In the genomic region with DNA sequence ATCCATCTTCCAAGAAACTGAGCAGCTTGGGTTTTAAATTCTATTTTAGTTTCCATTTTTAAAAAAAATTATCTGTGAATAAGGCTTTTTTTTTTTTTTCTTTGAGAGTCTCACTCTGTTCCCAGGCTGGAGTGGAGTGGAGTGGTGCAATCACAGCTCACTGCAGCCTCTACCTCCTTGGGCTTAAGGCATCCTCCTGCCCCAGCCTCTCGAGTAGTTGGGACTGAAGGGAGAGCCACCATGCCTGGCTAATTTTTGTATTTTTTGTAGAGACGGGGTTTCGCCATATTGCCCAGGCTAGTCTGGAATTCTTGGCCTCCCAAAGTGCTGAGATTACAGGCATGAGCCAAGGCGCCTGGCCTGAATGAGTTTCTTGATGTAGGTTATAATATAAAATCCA, we compare ENCODE assay signal across 9 cellular contexts. TPM values are rescaled to one million over a fixed set of nuclear protein-coding genes. Genes with fewer than 3 reads are reported as not detected.
DNase-seq lines count a peak whose midpoint lies in the region; ATAC-seq, FAIRE-seq and TF ChIP-seq lines count a peak whose summit lies in the region.
"Had no signal": no experiment of that assay in that cellular context is flagged by ENCODE, and none has a peak within 500 bp of the region (broad histone marks: within the 10 kb centered on the region; RNA-seq: fewer than 3 reads in every experiment).

No MANE protein-coding gene starts in this region.

- peak overlapping the region; percentile 98 for H3K9ac ChIP-seq in HCT116 (ENCODE audit: low read length)
- H3K9ac ChIP-seq in kidney (ENCODE audit: low read length in 2 of 2) = no peak overlapping the region

- RAD21 ChIA-PET in HCT116 (lab: Charles Lee; ENCODE audit: low non-redundant PET in 1 of 2, low total read pairs in 2 of 2, uncharacterized antibody in 2 of 2, unreplicated experiment in 2 of 2) = interaction anchor here in 1 of 2 experiments (0.6 kb wide), 1 partner anchor 11 kb away, joined by 3 read pairs; no protein-coding TSS in a partner anchor

- H3K4me3 ChIP-seq in AG04450 (ENCODE audit: low read depth, low read length) = peak overlapping the region; percentile 92
- peak overlapping the region; percentile 95 to 98 for H3K4me3 ChIP-seq in HCT116 (replicated peaks in 1 of 2; ENCODE audit: low read depth in 1 of 2, low read length in 2 of 2)
- H3K4me3 ChIP-seq in kidney (ENCODE audit: low read length in 2 of 2) = peak overlapping the region; percentile 95 to 99

- peak overlapping the region; percentile 99 for H3K4me3 Mint-ChIP-seq in activated T-helper 17 cell treated with anti-CD3 and anti-CD28 coated beads, Interleukin-2, amount 50 U/mL, for 72 hours

- no peak for FAIRE-seq in kidney (lab: Jason Lieb, UNC)

- peak overlapping the region; percentile 83 for H3K4me2 ChIP-seq in HCT116 (ENCODE audit: low read length)

- no peaks in the 10 kb centered on the region for H3K9me3 Mint-ChIP-seq in activated T-helper 17 cell treated with anti-CD3 and anti-CD28 coated beads, Interleukin-2, amount 50 U/mL, for 72 hours

- BruUV-seq in HCT116 (replicated peaks; lab: Mats Ljungman, UMichigan) = no TSS peak

- H3K4me1 Mint-ChIP-seq in activated T-helper 17 cell treated with anti-CD3 and anti-CD28 coated beads, Interleukin-2, amount 50 U/mL, for 72 hours = peaks cover 21% of the 10 kb centered on the region

- no peak for DNase-seq in AG04450 (ENCODE audit: low read depth, low spot score)
- DNase-seq in HCT116 (ENCODE audit: low read depth, low spot score) = no peak
- no peak for DNase-seq in kidney
- DNase-seq in substantia nigra (lab: John Stamatoyannopoulos, UW) = no peak
- DNase-seq in NCI-H1436 (lab: John Stamatoyannopoulos, UW) = no peak
- DNase-seq in GM10248 (ENCODE audit: extremely low spot score) = no peak
- DNase-seq: NK-92 treated with Interleukin-12 subunit alpha and Interleukin-12 subunit beta, amount 100 ng/mL, for 24 hours had no signal

- CTCF ChIA-PET in AG04450 (lab: Charles Lee) (interaction anchor here (0.7 to 1.1 kb wide), 2 partner anchors 31 to 72 kb away, joined by 4 read pairs; no protein-coding TSS in a partner anchor), HCT116 (lab: Charles Lee) (no interaction called here), GM10248 (lab: Yijun Ruan, JAX) (interaction anchor here (0.6 to 1.3 kb wide), 2 partner anchors 9 to 1103 kb away, joined by 3 to 4 read pairs; no protein-coding TSS in a partner anchor)

- peak overlapping the region; percentile 85 for H3K27ac Mint-ChIP-seq in activated T-helper 17 cell treated with anti-CD3 and anti-CD28 coated beads, Interleukin-2, amount 50 U/mL, for 72 hours

- peaks cover 10 to 29% of the 10 kb centered on the region in 2 experiments; a peak in 3 of 4 replicates for H3K4me1 ChIP-seq in HCT116 (ENCODE audit: control insufficient read depth in 1 of 2, insufficient read depth in 2 of 2, low read length in 2 of 2)
- peaks cover 10 to 16% of the 10 kb centered on the region in 2 donors for H3K4me1 ChIP-seq in kidney (ENCODE audit: control insufficient read depth in 1 of 2, insufficient read depth in 1 of 2, low read depth in 1 of 2, low read length in 2 of 2)

- H3K27ac ChIP-seq in AG04450 (ENCODE audit: low read depth, low read length) (no peak overlapping the region), HCT116 (ENCODE audit: low read depth, low read length) (no peak overlapping the region), kidney (ENCODE audit: low read depth in 2 of 2, low read length in 2 of 2) (no peak overlapping the region), substantia nigra (ENCODE audit: low read depth, low read length, poor library complexity, severe bottlenecking) (no peak overlapping the region)

- no peaks in the 10 kb centered on the region; the same call in 1 of the 2 replicates for H3K9me3 ChIP-seq in AG04450 (ENCODE audit: control insufficient read depth, insufficient read depth, low read length)
- H3K9me3 ChIP-seq in HCT116 (ENCODE audit: control insufficient read depth in 1 of 2, insufficient read depth in 1 of 2, low read depth in 1 of 2, low read length in 2 of 2) = no peaks in the 10 kb centered on the region
- no peaks in the 10 kb centered on the region for H3K9me3 ChIP-seq in kidney (ENCODE audit: control insufficient read depth in 1 of 2, low read length in 2 of 2)

- H3K9me2 ChIP-seq in HCT116 (ENCODE audit: insufficient read depth) = no peaks in the 10 kb centered on the region

- H3K27me3 ChIP-seq in AG04450 (ENCODE audit: control insufficient read depth, insufficient read depth, low read length) = no peaks in the 10 kb centered on the region
- H3K27me3 ChIP-seq in HCT116 (ENCODE audit: insufficient read depth, low read length) = no peaks in the 10 kb centered on the region

- H3K36me3 ChIP-seq in HCT116 (ENCODE audit: control insufficient read depth in 1 of 2, insufficient read depth in 2 of 2, low read length in 2 of 2) (peaks cover 17 to 25% of the 10 kb centered on the region in 2 experiments), kidney (ENCODE audit: control insufficient read depth in 1 of 2, insufficient read depth in 2 of 2, low read length in 2 of 2) (peaks cover 2 to 3% of the 10 kb centered on the region in 2 donors)

- ATAC-seq in HCT116 (no peak), GM18867 (IDR thresholded peaks at IDR 0.05; ENCODE audit: unreplicated experiment) (no peak)
- no peak for ATAC-seq in activated T-helper 17 cell treated with anti-CD3 and anti-CD28 coated beads, Interleukin-2, amount 50 U/mL, for 72 hours (replicated peaks)

- no peaks in the 10 kb centered on the region for H3K27me3 Mint-ChIP-seq in activated T-helper 17 cell treated with anti-CD3 and anti-CD28 coated beads, Interleukin-2, amount 50 U/mL, for 72 hours

- no peak for TF ChIP-seq POLR2A in HCT116 (IDR thresholded peaks at IDR 0.05; ENCODE audit: borderline replicate concordance, extremely low read depth, insufficient read depth, insufficient read length)

- peaks cover 91% of the 10 kb centered on the region for H3K79me2 ChIP-seq in HCT116 (ENCODE audit: insufficient read depth, low read length)

- H4K20me1 ChIP-seq in HCT116 (ENCODE audit: insufficient read depth) = peaks cover 33% of the 10 kb centered on the region

- TF ChIP-seq RAD21 in HCT116 (IDR thresholded peaks at IDR 0.05; ENCODE audit: low read depth) = no peak

- H3K36me3 Mint-ChIP-seq in activated T-helper 17 cell treated with anti-CD3 and anti-CD28 coated beads, Interleukin-2, amount 50 U/mL, for 72 hours (ENCODE audit: low read depth) = peaks cover 96% of the 10 kb centered on the region

- intact Hi-C loops in HCT116 (cut with micrococcal nuclease) (no loop called here), kidney (cut with DNase I) (no loop called here)

- H2AFZ ChIP-seq in HCT116 (ENCODE audit: low read depth, low read length, poor library complexity, severe bottlenecking) = no peak overlapping the region

- no peak for TF ChIP-seq CTCF in AG04450 (IDR thresholded peaks at IDR 0.05; ENCODE audit: low read depth, low read length)
- TF ChIP-seq CTCF in HCT116 (IDR thresholded peaks at IDR 0.05 in 2 of 3, conservative IDR thresholded peaks at IDR 0.05 in 1 of 3; ENCODE audit: borderline replicate concordance in 1 of 3, insufficient read depth in 1 of 3, low read depth in 2 of 3, low read length in 2 of 3) = no peak
- no peak for TF ChIP-seq CTCF in kidney (IDR thresholded peaks at IDR 0.05; ENCODE audit: borderline replicate concordance, extremely low read depth, insufficient read depth)
- TF ChIP-seq CTCF in GM10248 (IDR thresholded peaks at IDR 0.05; ENCODE audit: control extremely low read depth, extremely low read depth, low read depth, missing control alignments) = no peak

- POLR2A ChIA-PET in AG04450 (lab: Yijun Ruan, JAX) = interaction anchor here (0.8 to 1.2 kb wide), 2 partner anchors 58 to 469 kb away, joined by 3 to 4 read pairs; a partner anchor contains a TSS
- POLR2A ChIA-PET in HCT116 (lab: Charles Lee) = no interaction called here
- POLR2A ChIA-PET in GM10248 (lab: Yijun Ruan, JAX) = interaction anchor here (0.7 kb wide), 2 partner anchors 22 to 52 kb away, joined by 4 to 7 read pairs; no protein-coding TSS in a partner anchor

TF ChIP-seq in HCT116, 20 proteins besides CTCF, POLR2A, EP300 and RAD21 (continues in another document):
- TF ChIP-seq FOSL1 (IDR thresholded peaks at IDR 0.05; ENCODE audit: low read depth) (no peak), JUND (IDR thresholded peaks at IDR 0.05) (no peak), YY1 (IDR thresholded peaks at IDR 0.05; ENCODE audit: extremely low read depth, insufficient replicate concordance, low read depth, low read length) (no peak)

RNA-seq across cellular contexts. Expression of a gene that starts 1.4 kb away (rescaled TPM):
- polyA plus RNA-seq in AG04450 (2011; rRNA removed) = 17.0 and 19.7 TPM in 2 replicates
- 6.9 and 8.4 TPM in 2 replicates for polyA minus RNA-seq in AG04450 (2011; rRNA and poly(A)+ RNA removed)
- 53.4 TPM for total RNA-seq in HCT116 (2021; ENCODE audit: unreplicated experiment)
- 37.1 and 43.2 TPM in 2 replicates for polyA plus RNA-seq in HCT116 (2012)
- 10 to 100 TPM; 48.0 to 61.1 TPM for total RNA-seq in activated T-helper 17 cell treated with anti-CD3 and anti-CD28 coated beads, Interleukin-2, amount 50 U/mL, for 72 hours
- total RNA-seq in kidney = 30.3 TPM
- polyA plus RNA-seq in kidney (ENCODE audit: insufficient read depth, low read depth, low replicate concordance) = 36.0 TPM

RNA-seq across cellular contexts. Expression of a gene that starts 1.6 kb away (rescaled TPM):
- polyA plus RNA-seq in AG04450 (2011; rRNA removed) (191 and 275 TPM in 2 replicates), kidney (ENCODE audit: insufficient read depth, low read depth, low replicate concordance) (135 TPM)
- 40.0 and 58.5 TPM in 2 replicates for polyA minus RNA-seq in AG04450 (2011; rRNA and poly(A)+ RNA removed)
- total RNA-seq in HCT116 (2021; ENCODE audit: unreplicated experiment) (206 TPM), kidney (263 TPM)
- polyA plus RNA-seq in HCT116 (2012) = 132 and 162 TPM in 2 replicates
- total RNA-seq in activated T-helper 17 cell treated with anti-CD3 and anti-CD28 coated beads, Interleukin-2, amount 50 U/mL, for 72 hours = 100 to 1,000 TPM; 158 to 260 TPM

RNA-seq across cellular contexts. Expression of a gene that starts 58.0 kb away (rescaled TPM):
- polyA plus RNA-seq in AG04450 (2011; rRNA removed) (73.4 and 93.8 TPM in 2 replicates), kidney (ENCODE audit: insufficient read depth, low read depth, low replicate concordance) (120 TPM)
- polyA minus RNA-seq in AG04450 (2011; rRNA and poly(A)+ RNA removed) = 20.1 and 30.5 TPM in 2 replicates
- total RNA-seq in HCT116 (2021; ENCODE audit: unreplicated experiment) (357 TPM), kidney (177 TPM)
- polyA plus RNA-seq in HCT116 (2012) = 258 and 261 TPM in 2 replicates
- 100 to 1,000 TPM; 241 to 437 TPM for total RNA-seq in activated T-helper 17 cell treated with anti-CD3 and anti-CD28 coated beads, Interleukin-2, amount 50 U/mL, for 72 hours
